Comparison of ENCODE assay signal across 1 cellular context in genomic region chr16:68860978-68861892, GRCh38.
TF ChIP-seq lines count a peak whose summit lies in the region.

No MANE protein-coding gene starts in this region.

TF ChIP-seq in K562, 482 proteins besides CTCF, POLR2A, EP300 and RAD21:
- TF ChIP-seq CBFA2T3 (IDR thresholded peaks at IDR 0.05): 0 out of 2 replicates have a peak, but pooled peaks have one; percentile 13
- peak; percentile 32 for TF ChIP-seq ARID1B (IDR thresholded peaks at IDR 0.05)
- peak; percentile 12; the same call in 1 of the 2 replicates for TF ChIP-seq PKNOX1 (IDR thresholded peaks at IDR 0.05)
- no peak for TF ChIP-seq ADNP (tag; IDR thresholded peaks at IDR 0.05)
- peak; percentile 80 for TF ChIP-seq NFE2 (IDR thresholded peaks at IDR 0.05; ENCODE audit: low read depth)
- TF ChIP-seq ATF6 (CRISPR knock-in tag; IDR thresholded peaks at IDR 0.05): no peak
- TF ChIP-seq MAFF (IDR thresholded peaks at IDR 0.05; ENCODE audit: low read length): peak; percentile 29; the same call in 1 of the 2 replicates
- TF ChIP-seq MAFG (tag; conservative IDR thresholded peaks at IDR 0.05): peak; percentile 56; the same call in 1 of the 2 replicates
- TF ChIP-seq ZNF316 (IDR thresholded peaks at IDR 0.05): peak; percentile 50; the same call in 1 of the 2 replicates
- peak; percentile 11; the same call in 1 of the 2 replicates for TF ChIP-seq RFX1 (IDR thresholded peaks at IDR 0.05)
- TF ChIP-seq TRIM24 (IDR thresholded peaks at IDR 0.05): no peak
